18 cellular contexts compared by ENCODE assay signal in the genomic region with DNA sequence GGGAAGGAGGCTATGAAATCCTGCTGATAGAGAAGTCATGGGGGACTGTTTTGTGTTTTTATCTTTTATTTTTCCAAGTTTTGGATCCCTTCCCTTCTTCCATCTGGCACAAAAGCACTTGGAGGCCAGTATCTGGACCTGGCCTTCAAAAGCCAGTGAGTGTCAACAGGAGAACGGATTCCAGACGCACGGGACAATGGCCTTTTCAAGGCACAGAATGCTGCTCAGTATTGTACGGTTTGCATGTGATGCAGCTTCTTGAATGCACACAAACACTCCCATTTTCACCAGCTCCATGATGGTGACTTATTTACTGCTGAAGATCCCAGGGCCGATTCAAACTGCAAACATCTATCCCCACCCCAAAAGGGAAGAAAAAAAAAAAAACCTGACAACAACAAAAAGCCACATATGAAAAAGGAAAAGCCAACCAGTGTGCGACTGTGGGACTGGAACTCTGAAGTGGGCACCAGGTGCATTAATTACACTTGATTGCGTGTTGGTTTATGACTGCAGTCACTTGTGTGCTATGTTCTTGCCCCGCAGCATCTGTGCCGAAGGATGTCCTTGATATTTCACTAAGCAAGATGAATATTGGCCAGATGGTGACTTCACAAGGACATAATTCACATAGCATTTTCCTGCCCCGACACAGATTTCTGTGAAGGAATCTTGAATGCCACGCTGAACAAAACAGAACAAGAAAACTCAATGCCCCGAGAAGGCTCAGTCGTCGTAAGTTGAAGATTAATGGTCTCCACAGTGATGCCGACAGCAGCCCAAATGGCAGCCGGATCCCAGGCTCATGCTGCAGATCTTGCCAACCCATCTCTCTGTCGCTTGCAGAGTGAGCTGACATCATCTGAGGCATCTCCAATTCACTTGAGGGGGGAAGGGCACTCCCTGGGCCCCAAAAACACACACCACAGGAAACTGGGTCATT.
A peak's percentile ranks its signal among the peaks of the same experiment; 100 is the strongest.
DNase-seq lines count a peak whose midpoint lies in the region; ATAC-seq and TF ChIP-seq lines count a peak whose summit lies in the region.
"Had no signal": no experiment of that assay in that cellular context is flagged by ENCODE, and none has a peak within 500 bp of the region (broad histone marks: within the 10 kb centered on the region; RNA-seq: fewer than 3 reads in every experiment).

No MANE protein-coding gene starts in this region.

- H3K9me3 Mint-ChIP-seq in activated naive CD4-positive, alpha-beta T cell treated with anti-CD3 and anti-CD28 coated beads, Interleukin-2, amount 50 U/mL, for 72 hours, result peaks cover 0 to 6% of the 10 kb centered on the region in 2 donors
- H3K9me3 Mint-ChIP-seq: activated naive CD4-positive, alpha-beta T cell treated with anti-CD3 and anti-CD28 coated beads, Interleukin-2, amount 10 ng/mL, durations not matched to agents 7 days and 5 days; memory B cell; neural progenitor cell; T-helper 2 cell treated with Interferon-gamma antibody and Interleukin-4, amounts not matched to agents 5 μg/mL and 100 μg/mL, for 36 hours had no signal

- in situ Hi-C loops in SK-MEL-5 (cut with HindIII; ENCODE audit: low pct_unique_long_range_greater_than_20kb, low sequenced_read_pairs), result no loop called here

- ATAC-seq in activated naive CD4-positive, alpha-beta T cell treated with anti-CD3 and anti-CD28 coated beads, Interleukin-2, amount 50 U/mL, for 72 hours, result no peak
- ATAC-seq in HG03108 (IDR thresholded peaks at IDR 0.05; ENCODE audit: unreplicated experiment), result no peak
- no peak for ATAC-seq in GM18870 (IDR thresholded peaks at IDR 0.05; ENCODE audit: unreplicated experiment)
- ATAC-seq: activated CD4-positive, alpha-beta T cell treated with anti-CD3 and anti-CD28 coated beads for 36 hours; HCT116; sciatic nerve had no signal

- H3K4me3 ChIP-seq in smooth muscle cell, result no peak overlapping the region
- H3K4me3 ChIP-seq: neural progenitor cell had no signal

- no peaks in the 10 kb centered on the region for H3K9me3 ChIP-seq in smooth muscle cell (replicated peaks; ENCODE audit: low read depth)

- H4K20me1 ChIP-seq in smooth muscle cell (ENCODE audit: low read depth), result no peaks in the 10 kb centered on the region

- WGBS in smooth muscle cell (ENCODE audit: low lambda C conversion rate), result 76% methylated on average over 17 of the region's 17 CpGs

- no peak overlapping the region for H3K9ac ChIP-seq in smooth muscle cell (ENCODE audit: low read depth)
- H3K9ac ChIP-seq: neural progenitor cell had no signal

- H3K36me3 ChIP-seq in smooth muscle cell (ENCODE audit: low read depth), result no peaks in the 10 kb centered on the region
- H3K36me3 ChIP-seq: neural progenitor cell had no signal

- no peak overlapping the region for H3K27ac Mint-ChIP-seq in activated naive CD4-positive, alpha-beta T cell treated with anti-CD3 and anti-CD28 coated beads, Interleukin-2, amount 50 U/mL, for 72 hours
- H3K27ac Mint-ChIP-seq: activated CD4-positive, alpha-beta T cell treated with anti-CD3 and anti-CD28 coated beads for 36 hours; activated naive CD4-positive, alpha-beta T cell treated with anti-CD3 and anti-CD28 coated beads, Interleukin-2, amount 10 ng/mL, durations not matched to agents 7 days and 5 days; CD4-positive, CD25-positive, alpha-beta regulatory T cell; memory B cell; neural progenitor cell; T-helper 2 cell treated with Interferon-gamma antibody and Interleukin-4, amounts not matched to agents 5 μg/mL and 100 μg/mL, for 36 hours had no signal

- peak overlapping the region; percentile 74 for H2AFZ ChIP-seq in smooth muscle cell (ENCODE audit: low read depth)
- H2AFZ ChIP-seq: neural progenitor cell had no signal

- no peaks in the 10 kb centered on the region for H3K27me3 ChIP-seq in smooth muscle cell (ENCODE audit: low read depth)
- H3K27me3 ChIP-seq: neural progenitor cell had no signal

- no peak for TF ChIP-seq CTCF in smooth muscle cell (IDR thresholded peaks at IDR 0.05; ENCODE audit: borderline replicate concordance, insufficient read depth, poor library complexity, severe bottlenecking)

- H3K36me3 Mint-ChIP-seq in activated naive CD4-positive, alpha-beta T cell treated with anti-CD3 and anti-CD28 coated beads, Interleukin-2, amount 50 U/mL, for 72 hours, result no peaks in the 10 kb centered on the region
- H3K36me3 Mint-ChIP-seq: activated naive CD4-positive, alpha-beta T cell treated with anti-CD3 and anti-CD28 coated beads, Interleukin-2, amount 10 ng/mL, durations not matched to agents 7 days and 5 days; CD4-positive, CD25-positive, alpha-beta regulatory T cell; memory B cell; neural progenitor cell had no signal

- H3K4me1 ChIP-seq in smooth muscle cell (ENCODE audit: low read depth), result peaks cover 20% of the 10 kb centered on the region

- no peaks in the 10 kb centered on the region for H3K79me2 ChIP-seq in smooth muscle cell (ENCODE audit: low read depth)

- peaks cover 4% of the 10 kb centered on the region for H3F3A ChIP-seq in smooth muscle cell (ENCODE audit: low read depth)

- H3K4me2 ChIP-seq in smooth muscle cell, result peak overlapping the region; percentile 72
- H3K4me2 ChIP-seq: neural progenitor cell had no signal

- peak; percentile 2 for DNase-seq in DMS 273 (lab: John Stamatoyannopoulos, UW; ENCODE audit: unreplicated experiment)
- no peak for DNase-seq in DMS 273 treated with DMSO at 0.1 percent for 48 hours (lab: John Stamatoyannopoulos, UW)
- peak; percentile 84 for DNase-seq in SK-MEL-5 (ENCODE audit: low read depth, low spot score)
- peak; percentile 96 for DNase-seq in globus pallidus (ENCODE audit: low spot score)
- DNase-seq in smooth muscle cell (lab: John Stamatoyannopoulos, UW; ENCODE audit: unreplicated experiment), result no peak
- DNase-seq in activated naive CD4-positive, alpha-beta T cell treated with anti-CD3 and anti-CD28 coated beads, Interleukin-2, amount 50 U/mL, for 72 hours (ENCODE audit: low spot score in 2 of 2), result no peak
- DNase-seq: activated CD4-positive, alpha-beta T cell treated with anti-CD3 and anti-CD28 coated beads for 36 hours; activated naive CD4-positive, alpha-beta T cell treated with anti-CD3 and anti-CD28 coated beads, Interleukin-2, amount 10 ng/mL, durations not matched to agents 7 days and 5 days; CD4-positive, CD25-positive, alpha-beta regulatory T cell; NCI-H2227 treated with DMSO at 0.1 percent for 48 hours had no signal

- H3K27ac ChIP-seq in smooth muscle cell (ENCODE audit: low read depth), result peak overlapping the region; percentile 71
- H3K27ac ChIP-seq: 22Rv1, neural progenitor cell had no signal

Comparison
In these comparisons a context has a peak if more than half of its experiments do, and no peak if none do; other contexts are left out.
1. DNase-seq: peak in DMS 273 (single experiment), SK-MEL-5 (single experiment) and globus pallidus (single experiment); none in DMS 273 treated with DMSO at 0.1 percent for 48 hours (single experiment), smooth muscle cell (single experiment) and activated naive CD4-positive, alpha-beta T cell treated with anti-CD3 and anti-CD28 coated beads, Interleukin-2, amount 50 U/mL, for 72 hours (0 of 2).